Comparison of ENCODE assay signal across 24 cellular contexts in the genomic region with DNA sequence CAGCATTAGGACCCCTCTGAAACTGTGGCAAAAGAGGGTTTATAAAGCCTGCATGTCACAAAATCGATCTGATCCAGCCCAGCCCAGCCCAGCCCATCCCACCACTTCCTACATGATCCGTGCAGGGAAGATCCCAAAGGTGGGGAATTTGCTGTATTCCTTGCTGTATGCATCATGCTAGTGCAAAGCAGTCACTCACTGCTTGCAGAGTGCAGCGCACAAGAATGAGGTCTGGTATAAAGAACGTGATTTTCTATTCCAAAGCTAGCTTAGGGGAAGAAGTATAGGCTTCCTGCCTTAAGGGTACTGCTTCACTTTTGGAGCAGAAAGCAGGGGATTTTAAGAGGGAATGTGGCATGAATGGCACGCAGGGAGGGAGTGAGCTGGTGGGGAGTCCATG. TPM values are rescaled to one million over a fixed set of nuclear protein-coding genes. Genes with fewer than 3 reads are reported as not detected.
DNase-seq lines count a peak whose midpoint lies in the region; TF ChIP-seq lines count a peak whose summit lies in the region.
"Had no signal": no experiment of that assay in that cellular context is flagged by ENCODE, and none has a peak within 500 bp of the region (broad histone marks: within the 10 kb centered on the region; RNA-seq: fewer than 3 reads in every experiment).

No MANE protein-coding gene starts in this region.

- H3K4ac ChIP-seq in neuronal stem cell (ENCODE audit: low read length): no peak overlapping the region

- DNase-seq in Caco-2: no peak
- DNase-seq in PC-9: no peak
- DNase-seq in endodermal cell: peak; percentile 62
- DNase-seq in neuronal stem cell (ENCODE audit: low spot score): no peak
- no peak for DNase-seq in NCI-H82 treated with DMSO at 0.1 percent for 48 hours (lab: John Stamatoyannopoulos, UW; ENCODE audit: unreplicated experiment)
- DNase-seq in GM19238 (ENCODE audit: insufficient read length, low spot score): no peak
- DNase-seq in activated naive CD4-positive, alpha-beta T cell (lab: John Stamatoyannopoulos, UW): no peak
- DNase-seq in vagina (ENCODE audit: extremely low spot score in 2 of 2): no peak
- DNase-seq: aorta; CD4-positive, CD25-positive, alpha-beta regulatory T cell; heart left ventricle; left cardiac atrium; naive B cell; NCI-H1436 treated with DMSO at 0.1 percent for 48 hours; NCI-H2107; NCI-H524; T-helper 2 cell had no signal

- BruUV-seq in Caco-2 (replicated peaks; lab: Mats Ljungman, UMichigan) (no TSS peak), PC-9 (replicated peaks; lab: Mats Ljungman, UMichigan) (no TSS peak)

- H3K36me3 Mint-ChIP-seq in Caco-2 (ENCODE audit: insufficient read depth, unreplicated experiment) (peaks cover 6% of the 10 kb centered on the region), endodermal cell (ENCODE audit: low read depth) (no peaks in the 10 kb centered on the region)
- H3K36me3 Mint-ChIP-seq: activated naive CD8-positive, alpha-beta T cell; CD4-positive, CD25-positive, alpha-beta regulatory T cell; naive B cell had no signal

- H2BK120ac ChIP-seq in neuronal stem cell (ENCODE audit: low read depth, low read length): no peak overlapping the region

- H2AFZ ChIP-seq in PC-9 (no peak overlapping the region), neuronal stem cell (ENCODE audit: low read length) (no peak overlapping the region)

- H3K27me3 ChIP-seq in Caco-2 (replicated peaks; ENCODE audit: control insufficient read depth, insufficient read depth, low read length) (no peaks in the 10 kb centered on the region), PC-9 (ENCODE audit: insufficient read depth, low read depth) (no peaks in the 10 kb centered on the region), endodermal cell (ENCODE audit: control insufficient read depth, insufficient read depth, low read length, poor library complexity, severe bottlenecking) (no peaks in the 10 kb centered on the region), neuronal stem cell (ENCODE audit: control insufficient read depth in 3 of 3, insufficient read depth in 3 of 3, low read depth in 1 of 3, low read length in 3 of 3) (no peaks in the 10 kb centered on the region), vagina (no peaks in the 10 kb centered on the region)
- H3K27me3 ChIP-seq: heart left ventricle had no signal

- H3K4me3 Mint-ChIP-seq in Caco-2 (ENCODE audit: unreplicated experiment) (no peak overlapping the region), endodermal cell (no peak overlapping the region)
- H3K4me3 Mint-ChIP-seq: activated naive CD8-positive, alpha-beta T cell; CD4-positive, CD25-positive, alpha-beta regulatory T cell; central memory CD8-positive, alpha-beta T cell; naive B cell had no signal

- intact Hi-C loops in Caco-2 (cut with micrococcal nuclease; ENCODE audit: unreplicated experiment): no loop called here
- intact Hi-C loops in PC-9 (cut with micrococcal nuclease; ENCODE audit: unreplicated experiment): loop anchor here (2.0 kb wide), 1 partner anchor 47 kb away; no protein-coding TSS in a partner anchor
- intact Hi-C loops in vagina (cut with DNase I): no loop called here

- TF ChIP-seq POLR2A in vagina (IDR thresholded peaks at IDR 0.05): no peak

- H3K9me3 ChIP-seq in Caco-2 (no peaks in the 10 kb centered on the region), PC-9 (ENCODE audit: insufficient read depth, low read depth) (peaks cover 4% of the 10 kb centered on the region; the same call in 1 of the 2 replicates), endodermal cell (ENCODE audit: control insufficient read depth, low read length) (peaks cover 14% of the 10 kb centered on the region), neuronal stem cell (replicated peaks in 1 of 2; ENCODE audit: control insufficient read depth in 2 of 2, insufficient read depth in 1 of 2, low read depth in 1 of 2, low read length in 2 of 2) (no peaks in the 10 kb centered on the region), vagina (no peaks in the 10 kb centered on the region)
- H3K9me3 ChIP-seq: heart left ventricle had no signal

- H4K20me1 ChIP-seq in PC-9 (ENCODE audit: insufficient read depth): no peaks in the 10 kb centered on the region

- no peak overlapping the region for H4K8ac ChIP-seq in neuronal stem cell (ENCODE audit: low read depth, low read length)

- no peak overlapping the region for H3K18ac ChIP-seq in neuronal stem cell (ENCODE audit: low read length)

- H2BK15ac ChIP-seq in neuronal stem cell (ENCODE audit: low read length): no peak overlapping the region

- H2BK5ac ChIP-seq in neuronal stem cell (ENCODE audit: low read length): no peak overlapping the region

- H3K4me1 ChIP-seq in Caco-2 (peaks cover 3% of the 10 kb centered on the region), PC-9 (replicated peaks; ENCODE audit: insufficient read depth) (peaks cover 37% of the 10 kb centered on the region), endodermal cell (ENCODE audit: control insufficient read depth, insufficient read depth, low read length) (peaks cover 28% of the 10 kb centered on the region), neuronal stem cell (ENCODE audit: control insufficient read depth in 2 of 2, insufficient read depth in 1 of 2, low read depth in 1 of 2, low read length in 2 of 2) (peaks cover 0 to 8% of the 10 kb centered on the region in 2 donors), vagina (no peaks in the 10 kb centered on the region)
- H3K4me1 ChIP-seq: heart left ventricle had no signal

- H2AK5ac ChIP-seq in neuronal stem cell (ENCODE audit: low read depth, low read length): no peak overlapping the region

- H3K27ac Mint-ChIP-seq in Caco-2 (ENCODE audit: unreplicated experiment) (peak overlapping the region; percentile 55), endodermal cell (peak overlapping the region; percentile 38)
- H3K27ac Mint-ChIP-seq: activated naive CD8-positive, alpha-beta T cell; CD4-positive, CD25-positive, alpha-beta regulatory T cell; naive B cell had no signal

- H3K9me2 ChIP-seq in PC-9 (ENCODE audit: insufficient read depth): no peaks in the 10 kb centered on the region

- TF ChIP-seq CTCF in Caco-2 (IDR thresholded peaks at IDR 0.05; ENCODE audit: insufficient read depth in 1 of 2, low read depth in 1 of 2, low read length in 1 of 2, severe bottlenecking in 1 of 2, unreplicated experiment in 1 of 2): no peak
- TF ChIP-seq CTCF in PC-9 (conservative IDR thresholded peaks at IDR 0.05): no peak
- no peak for TF ChIP-seq CTCF in endodermal cell (conservative IDR thresholded peaks at IDR 0.05)
- no peak for TF ChIP-seq CTCF in vagina (IDR thresholded peaks at IDR 0.05)

- H3K27ac ChIP-seq in PC-9: peak overlapping the region; percentile 98
- no peak overlapping the region for H3K27ac ChIP-seq in endodermal cell (ENCODE audit: low read depth, low read length)
- H3K27ac ChIP-seq in neuronal stem cell (replicated peaks; ENCODE audit: low read length): peak overlapping the region; percentile 2
- H3K27ac ChIP-seq in vagina: no peak overlapping the region
- H3K27ac ChIP-seq: heart left ventricle, KMS-11 had no signal

- no peaks in the 10 kb centered on the region for H3K79me2 ChIP-seq in PC-9 (ENCODE audit: low read depth)

- CTCF ChIA-PET in Caco-2 (lab: Charles Lee) (no interaction called here), PC-9 (lab: Charles Lee) (interaction anchor here (1.8 kb wide), 1 partner anchor 58 kb away, joined by 5 read pairs; no protein-coding TSS in a partner anchor)

- H3K9me3 Mint-ChIP-seq in Caco-2 (ENCODE audit: unreplicated experiment) (peaks cover 12% of the 10 kb centered on the region), endodermal cell (peaks cover 9% of the 10 kb centered on the region)

- H3K4me3 ChIP-seq in Caco-2 (ENCODE audit: low read depth, low read length) (no peak overlapping the region), PC-9 (no peak overlapping the region), endodermal cell (ENCODE audit: low read length) (no peak overlapping the region), neuronal stem cell (ENCODE audit: low read length in 2 of 2) (no peak overlapping the region), vagina (no peak overlapping the region)
- H3K4me3 ChIP-seq: heart left ventricle had no signal

- H3K36me3 ChIP-seq in Caco-2 (ENCODE audit: control insufficient read depth, insufficient read depth, low read length) (no peaks in the 10 kb centered on the region), PC-9 (ENCODE audit: low read depth) (no peaks in the 10 kb centered on the region), endodermal cell (ENCODE audit: control insufficient read depth, insufficient read depth, low read length) (no peaks in the 10 kb centered on the region), neuronal stem cell (replicated peaks in 1 of 2; ENCODE audit: control insufficient read depth in 2 of 2, insufficient read depth in 2 of 2, low read length in 2 of 2) (no peaks in the 10 kb centered on the region), vagina (no peaks in the 10 kb centered on the region)
- H3K36me3 ChIP-seq: heart left ventricle had no signal

- H3F3A ChIP-seq in PC-9 (ENCODE audit: insufficient read depth, low read depth): peaks cover 15% of the 10 kb centered on the region

- peaks cover 2% of the 10 kb centered on the region for H3K79me1 ChIP-seq in neuronal stem cell (ENCODE audit: low read depth, low read length)

- H2BK12ac ChIP-seq in neuronal stem cell (ENCODE audit: low read length): no peak overlapping the region

- H3K4me2 ChIP-seq in PC-9 (peak overlapping the region; percentile 39; the same call in 1 of the 2 replicates), neuronal stem cell (ENCODE audit: insufficient read depth, low read length, poor library complexity, severe bottlenecking) (no peak overlapping the region)
- H3K4me2 ChIP-seq: KMS-11 had no signal

- no peak overlapping the region for H4K91ac ChIP-seq in neuronal stem cell (ENCODE audit: low read depth, low read length, poor library complexity)

- H3K27me3 Mint-ChIP-seq in Caco-2 (ENCODE audit: insufficient read depth, unreplicated experiment) (no peaks in the 10 kb centered on the region), endodermal cell (ENCODE audit: insufficient read depth) (no peaks in the 10 kb centered on the region)
- H3K27me3 Mint-ChIP-seq: CD4-positive, CD25-positive, alpha-beta regulatory T cell had no signal

- H3K23ac ChIP-seq in neuronal stem cell (ENCODE audit: low read depth, low read length, poor library complexity): no peak overlapping the region

- H3K9ac ChIP-seq in endodermal cell (ENCODE audit: extremely low read depth, low read length, poor library complexity, severe bottlenecking): no peak overlapping the region
- no peak overlapping the region for H3K9ac ChIP-seq in neuronal stem cell (ENCODE audit: low read depth, low read length, poor library complexity)
- H3K9ac ChIP-seq: KMS-11 had no signal

- H3K14ac ChIP-seq in neuronal stem cell (ENCODE audit: low read length): no peak overlapping the region

- POLR2A ChIA-PET in Caco-2 (lab: Charles Lee): no interaction called here
- POLR2A ChIA-PET in PC-9 (lab: Charles Lee; ENCODE audit: unreplicated experiment): no interaction called here

- 72 to 75% methylated on average over 4 to 5 of the region's 5 CpGs for WGBS in endodermal cell (ENCODE audit: insufficient coverage in 1 of 2, insufficient read length in 1 of 2), 2 experiments
- no CpG with 5 or more reads among the region's 5 CpGs for WGBS in neuronal stem cell (ENCODE audit: extremely low coverage in 2 of 2, insufficient read length in 2 of 2, insufficient replicate concordance in 1 of 2), 2 donors

- H3K4me1 Mint-ChIP-seq in Caco-2 (ENCODE audit: low read depth, unreplicated experiment) (peaks cover 8% of the 10 kb centered on the region), endodermal cell (peaks cover 34% of the 10 kb centered on the region)
- H3K4me1 Mint-ChIP-seq: CD4-positive, CD25-positive, alpha-beta regulatory T cell; central memory CD8-positive, alpha-beta T cell; naive B cell had no signal

RNA-seq across cellular contexts. Expression of a gene that starts 18.9 kb away (rescaled TPM):
- total RNA-seq in Caco-2 (2022): not detected in 2 replicates
- not detected in 2 replicates for total RNA-seq in PC-9 (2021)
- not detected for total RNA-seq in endodermal cell
- polyA plus RNA-seq in endodermal cell (2013, experiment 1 of 2): not detected
- not detected for polyA plus RNA-seq in endodermal cell (2013, experiment 2 of 2)
- not detected for polyA plus RNA-seq in neuronal stem cell (2013, experiment 1 of 2)
- polyA plus RNA-seq in neuronal stem cell (2013, experiment 2 of 2): not detected
- 8.6 TPM for total RNA-seq in vagina
- total RNA-seq: aorta; CD4-positive, CD25-positive, alpha-beta regulatory T cell; dermis microvascular lymphatic vessel endothelial cell; heart left ventricle; HT-29; left cardiac atrium; osteocyte; temporal lobe had no signal
- polyA plus RNA-seq: aorta; CD4-positive, CD25-positive, alpha-beta regulatory T cell; heart left ventricle had no signal

RNA-seq across cellular contexts. Expression of a gene that starts 22.2 kb away (rescaled TPM):
- total RNA-seq in Caco-2 (2022): not detected in 2 replicates
- total RNA-seq in PC-9 (2021): not detected in 2 replicates
- total RNA-seq in endodermal cell: not detected
- not detected for polyA plus RNA-seq in endodermal cell (2013, experiment 1 of 2)
- polyA plus RNA-seq in endodermal cell (2013, experiment 2 of 2): not detected
- polyA plus RNA-seq in neuronal stem cell (2013, experiment 1 of 2): not detected
- not detected for polyA plus RNA-seq in neuronal stem cell (2013, experiment 2 of 2)
- 464 TPM for total RNA-seq in vagina
- total RNA-seq: aorta; CD4-positive, CD25-positive, alpha-beta regulatory T cell; dermis microvascular lymphatic vessel endothelial cell; HT-29; left cardiac atrium; osteocyte; temporal lobe had no signal
- polyA plus RNA-seq: CD4-positive, CD25-positive, alpha-beta regulatory T cell had no signal

RNA-seq across cellular contexts. Expression of a gene that starts 39.8 kb away (rescaled TPM):
- total RNA-seq in Caco-2 (2022) (not detected in 2 replicates), PC-9 (2021) (not detected in 2 replicates), endodermal cell (under 1 TPM in 1 of 2 donors, not detected in 1; 0.24 TPM), vagina (77.3 TPM)
- not detected for polyA plus RNA-seq in endodermal cell (2013, experiment 1 of 2)
- not detected for polyA plus RNA-seq in endodermal cell (2013, experiment 2 of 2)
- not detected for polyA plus RNA-seq in neuronal stem cell (2013, experiment 1 of 2)
- not detected for polyA plus RNA-seq in neuronal stem cell (2013, experiment 2 of 2)
- total RNA-seq: aorta; CD4-positive, CD25-positive, alpha-beta regulatory T cell; heart left ventricle; HT-29; left cardiac atrium; osteocyte; temporal lobe had no signal
- polyA plus RNA-seq: CD4-positive, CD25-positive, alpha-beta regulatory T cell had no signal

Comparison
In these comparisons a context has a peak if more than half of its experiments do, and no peak if none do; other contexts are left out.
1. H3K27ac ChIP-seq: peak in PC-9 (single experiment) and neuronal stem cell (single experiment); none in endodermal cell (single experiment) and vagina (single experiment).
2. RNA of a gene that starts 22.2 kb away (total RNA-seq): 464 TPM in vagina (single experiment); not detected in Caco-2, not detected in PC-9 and not detected in endodermal cell; every median in the first group is over 100 times any median in the second.
3. RNA of a gene that starts 39.8 kb away (total RNA-seq): 77.3 TPM in vagina (single experiment); 0.24 TPM in endodermal cell, not detected in Caco-2 and not detected in PC-9; every median in the first group is over 10 times any median in the second.